25 cellular contexts compared by ENCODE assay signal in the genomic region with DNA sequence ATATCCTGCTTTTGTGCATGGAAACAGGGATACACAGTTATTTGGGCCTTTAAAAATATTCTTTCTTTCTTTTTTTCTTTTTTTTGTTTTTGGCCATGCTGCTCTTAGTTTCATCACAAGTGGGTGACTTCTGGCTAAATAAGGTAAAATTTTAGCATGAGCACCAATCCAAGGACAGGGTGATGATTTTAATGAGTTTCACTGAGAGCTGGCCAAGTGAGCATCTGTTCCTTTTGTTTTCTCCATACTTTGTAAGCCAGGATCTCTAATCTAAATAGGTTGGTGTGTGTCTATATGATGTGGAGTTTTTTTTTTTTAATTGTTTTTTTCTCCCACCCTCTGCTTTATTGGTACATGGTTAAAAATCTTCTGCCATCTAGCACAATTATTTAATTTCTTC.
"Had no signal": no experiment of that assay in that cellular context is flagged by ENCODE, and none has a peak within 500 bp of the region (broad histone marks: within the 10 kb centered on the region; RNA-seq: fewer than 3 reads in every experiment).

No MANE protein-coding gene starts in this region.

- H3K4me1 ChIP-seq: esophagus squamous epithelium, heart right ventricle, lower lobe of right lung, stomach, testis, tibial artery had no signal

- DNase-seq: dermis blood vessel endothelial cell; effector memory CD4-positive, alpha-beta T cell; erythroblast; esophagus squamous epithelium; foreskin melanocyte; glutamatergic neuron; heart right ventricle; hippocampal formation; left colon; left ventricle myocardium superior; lower lobe of right lung; naive thymus-derived CD8-positive, alpha-beta T cell; nephron progenitor cell; nucleus accumbens; psoas muscle; right cardiac atrium; sigmoid colon; stimulated activated CD4-positive, alpha-beta T cell treated with anti-CD3 and anti-CD28 coated beads, Interleukin-2, amount 100 ng/mL, for 24 hours; stimulated activated CD4-positive, alpha-beta T cell treated with anti-CD3 and anti-CD28 coated beads, Interleukin-4, amount 100 ng/mL, for 24 hours; stimulated activated naive CD4-positive, alpha-beta T cell treated with Interleukin-2 at 50 U/mL for 16 hours; stomach; testis; tibial artery had no signal

- H3K27ac ChIP-seq: esophagus squamous epithelium, heart right ventricle, lower lobe of right lung, psoas muscle, sigmoid colon, stomach, tibial artery had no signal

- H3K27me3 ChIP-seq: esophagus squamous epithelium, heart right ventricle, sigmoid colon, stomach, testis, tibial artery had no signal

- H3K4me3 ChIP-seq: esophagus squamous epithelium, heart right ventricle, lower lobe of right lung, psoas muscle, sigmoid colon, stomach, testis, tibial artery had no signal

- FAIRE-seq: islet of Langerhans had no signal

- ATAC-seq: heart right ventricle; left colon; left ventricle myocardium superior; lower lobe of right lung; naive thymus-derived CD8-positive, alpha-beta T cell; psoas muscle; right cardiac atrium; stimulated activated effector memory CD8-positive, alpha-beta T cell treated with anti-CD3 and anti-CD28 coated beads, Interleukin-12 subunit alpha, Interleukin-12 subunit beta, amount 100 ng/mL, for 72 hours had no signal

- H3K9me3 ChIP-seq: esophagus squamous epithelium, heart right ventricle, lower lobe of right lung, psoas muscle, sigmoid colon, stomach, testis, tibial artery had no signal
